Comparison of ENCODE assay signal across 2 cellular contexts in the genomic region with DNA sequence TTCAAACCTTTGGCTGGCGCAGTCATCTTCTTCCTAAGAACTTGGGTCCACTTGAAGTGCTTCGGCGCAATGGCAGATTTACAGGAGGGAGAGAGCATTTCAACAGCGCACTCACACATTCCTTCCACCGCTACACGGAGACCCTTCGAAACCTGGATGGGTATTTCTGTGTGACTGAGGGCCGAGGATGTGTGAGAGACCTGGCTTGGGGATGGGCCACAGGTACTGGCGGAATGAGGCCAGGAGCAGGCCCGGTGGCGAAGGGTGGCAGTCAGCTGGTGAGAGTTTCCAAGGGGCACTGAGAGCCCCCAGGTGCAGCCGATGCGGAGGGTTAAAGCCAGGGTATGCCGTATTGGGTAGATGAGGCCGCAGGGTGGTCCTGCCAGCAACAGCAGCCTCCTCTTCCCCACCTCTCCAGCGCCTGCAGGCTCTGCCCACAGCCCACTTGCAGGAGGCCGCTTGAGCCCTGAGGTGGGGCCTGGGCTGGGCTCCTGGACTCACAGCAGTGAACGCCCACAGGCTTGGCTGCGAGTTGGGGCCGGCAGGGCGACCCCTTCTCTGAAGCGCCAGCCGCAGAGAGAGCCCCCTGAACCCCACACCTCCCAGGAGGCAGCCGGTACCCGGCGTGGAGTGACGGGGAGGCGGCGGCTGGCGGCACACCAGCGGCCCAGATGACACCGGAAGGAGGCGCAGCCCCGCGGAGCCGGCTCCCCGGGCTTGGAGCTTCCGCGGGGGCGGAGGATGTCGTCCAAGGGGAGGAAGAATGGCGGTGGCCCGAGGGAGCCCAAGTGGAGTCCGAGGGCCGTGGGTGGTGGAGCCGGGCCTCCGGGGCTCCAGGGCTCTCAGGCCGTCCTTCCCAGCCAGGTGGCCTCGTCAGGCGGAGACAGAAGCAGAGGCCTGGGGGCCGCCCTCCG.
TF ChIP-seq lines count a peak whose summit lies in the region.

No MANE protein-coding gene starts in this region.

TF ChIP-seq in A549, 52 proteins besides CTCF, POLR2A, EP300 and RAD21 (continued from another document):
- TF ChIP-seq, protein P1, sequence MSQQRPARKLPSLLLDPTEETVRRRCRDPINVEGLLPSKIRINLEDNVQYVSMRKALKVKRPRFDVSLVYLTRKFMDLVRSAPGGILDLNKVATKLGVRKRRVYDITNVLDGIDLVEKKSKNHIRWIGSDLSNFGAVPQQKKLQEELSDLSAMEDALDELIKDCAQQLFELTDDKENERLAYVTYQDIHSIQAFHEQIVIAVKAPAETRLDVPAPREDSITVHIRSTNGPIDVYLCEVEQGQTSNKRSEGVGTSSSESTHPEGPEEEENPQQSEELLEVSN (IDR thresholded peaks at IDR 0.05; ENCODE audit: borderline replicate concordance, low read depth), result no peak
- no peak for TF ChIP-seq KDM5A (IDR thresholded peaks at IDR 0.05)

TF ChIP-seq in GM23338, 12 proteins besides CTCF, POLR2A, EP300 and RAD21 (continued from another document):
- TF ChIP-seq, protein P2, sequence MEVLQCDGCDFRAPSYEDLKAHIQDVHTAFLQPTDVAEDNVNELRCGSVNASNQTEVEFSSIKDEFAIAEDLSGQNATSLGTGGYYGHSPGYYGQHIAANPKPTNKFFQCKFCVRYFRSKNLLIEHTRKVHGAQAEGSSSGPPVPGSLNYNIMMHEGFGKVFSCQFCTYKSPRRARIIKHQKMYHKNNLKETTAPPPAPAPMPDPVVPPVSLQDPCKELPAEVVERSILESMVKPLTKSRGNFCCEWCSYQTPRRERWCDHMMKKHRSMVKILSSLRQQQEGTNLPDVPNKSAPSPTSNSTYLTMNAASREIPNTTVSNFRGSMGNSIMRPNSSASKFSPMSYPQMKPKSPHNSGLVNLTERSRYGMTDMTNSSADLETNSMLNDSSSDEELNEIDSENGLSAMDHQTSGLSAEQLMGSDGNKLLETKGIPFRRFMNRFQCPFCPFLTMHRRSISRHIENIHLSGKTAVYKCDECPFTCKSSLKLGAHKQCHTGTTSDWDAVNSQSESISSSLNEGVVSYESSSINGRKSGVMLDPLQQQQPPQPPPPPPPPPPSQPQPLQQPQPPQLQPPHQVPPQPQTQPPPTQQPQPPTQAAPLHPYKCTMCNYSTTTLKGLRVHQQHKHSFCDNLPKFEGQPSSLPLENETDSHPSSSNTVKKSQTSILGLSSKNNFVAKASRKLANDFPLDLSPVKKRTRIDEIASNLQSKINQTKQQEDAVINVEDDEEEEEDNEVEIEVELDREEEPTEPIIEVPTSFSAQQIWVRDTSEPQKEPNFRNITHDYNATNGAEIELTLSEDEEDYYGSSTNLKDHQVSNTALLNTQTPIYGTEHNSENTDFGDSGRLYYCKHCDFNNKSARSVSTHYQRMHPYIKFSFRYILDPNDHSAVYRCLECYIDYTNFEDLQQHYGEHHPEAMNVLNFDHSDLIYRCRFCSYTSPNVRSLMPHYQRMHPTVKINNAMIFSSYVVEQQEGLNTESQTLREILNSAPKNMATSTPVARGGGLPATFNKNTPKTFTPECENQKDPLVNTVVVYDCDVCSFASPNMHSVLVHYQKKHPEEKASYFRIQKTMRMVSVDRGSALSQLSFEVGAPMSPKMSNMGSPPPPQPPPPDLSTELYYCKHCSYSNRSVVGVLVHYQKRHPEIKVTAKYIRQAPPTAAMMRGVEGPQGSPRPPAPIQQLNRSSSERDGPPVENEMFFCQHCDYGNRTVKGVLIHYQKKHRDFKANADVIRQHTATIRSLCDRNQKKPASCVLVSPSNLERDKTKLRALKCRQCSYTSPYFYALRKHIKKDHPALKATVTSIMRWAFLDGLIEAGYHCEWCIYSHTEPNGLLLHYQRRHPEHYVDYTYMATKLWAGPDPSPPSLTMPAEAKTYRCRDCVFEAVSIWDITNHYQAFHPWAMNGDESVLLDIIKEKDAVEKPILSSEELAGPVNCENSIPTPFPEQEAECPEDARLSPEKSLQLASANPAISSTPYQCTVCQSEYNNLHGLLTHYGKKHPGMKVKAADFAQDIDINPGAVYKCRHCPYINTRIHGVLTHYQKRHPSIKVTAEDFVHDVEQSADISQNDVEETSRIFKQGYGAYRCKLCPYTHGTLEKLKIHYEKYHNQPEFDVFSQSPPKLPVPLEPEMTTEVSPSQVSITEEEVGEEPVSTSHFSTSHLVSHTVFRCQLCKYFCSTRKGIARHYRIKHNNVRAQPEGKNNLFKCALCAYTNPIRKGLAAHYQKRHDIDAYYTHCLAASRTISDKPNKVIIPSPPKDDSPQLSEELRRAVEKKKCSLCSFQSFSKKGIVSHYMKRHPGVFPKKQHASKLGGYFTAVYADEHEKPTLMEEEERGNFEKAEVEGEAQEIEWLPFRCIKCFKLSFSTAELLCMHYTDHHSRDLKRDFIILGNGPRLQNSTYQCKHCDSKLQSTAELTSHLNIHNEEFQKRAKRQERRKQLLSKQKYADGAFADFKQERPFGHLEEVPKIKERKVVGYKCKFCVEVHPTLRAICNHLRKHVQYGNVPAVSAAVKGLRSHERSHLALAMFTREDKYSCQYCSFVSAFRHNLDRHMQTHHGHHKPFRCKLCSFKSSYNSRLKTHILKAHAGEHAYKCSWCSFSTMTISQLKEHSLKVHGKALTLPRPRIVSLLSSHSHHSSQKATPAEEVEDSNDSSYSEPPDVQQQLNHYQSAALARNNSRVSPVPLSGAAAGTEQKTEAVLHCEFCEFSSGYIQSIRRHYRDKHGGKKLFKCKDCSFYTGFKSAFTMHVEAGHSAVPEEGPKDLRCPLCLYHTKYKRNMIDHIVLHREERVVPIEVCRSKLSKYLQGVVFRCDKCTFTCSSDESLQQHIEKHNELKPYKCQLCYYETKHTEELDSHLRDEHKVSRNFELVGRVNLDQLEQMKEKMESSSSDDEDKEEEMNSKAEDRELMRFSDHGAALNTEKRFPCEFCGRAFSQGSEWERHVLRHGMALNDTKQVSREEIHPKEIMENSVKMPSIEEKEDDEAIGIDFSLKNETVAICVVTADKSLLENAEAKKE (CRISPR knock-in tag; IDR thresholded peaks at IDR 0.05), result no peak
